In the genomic region with DNA sequence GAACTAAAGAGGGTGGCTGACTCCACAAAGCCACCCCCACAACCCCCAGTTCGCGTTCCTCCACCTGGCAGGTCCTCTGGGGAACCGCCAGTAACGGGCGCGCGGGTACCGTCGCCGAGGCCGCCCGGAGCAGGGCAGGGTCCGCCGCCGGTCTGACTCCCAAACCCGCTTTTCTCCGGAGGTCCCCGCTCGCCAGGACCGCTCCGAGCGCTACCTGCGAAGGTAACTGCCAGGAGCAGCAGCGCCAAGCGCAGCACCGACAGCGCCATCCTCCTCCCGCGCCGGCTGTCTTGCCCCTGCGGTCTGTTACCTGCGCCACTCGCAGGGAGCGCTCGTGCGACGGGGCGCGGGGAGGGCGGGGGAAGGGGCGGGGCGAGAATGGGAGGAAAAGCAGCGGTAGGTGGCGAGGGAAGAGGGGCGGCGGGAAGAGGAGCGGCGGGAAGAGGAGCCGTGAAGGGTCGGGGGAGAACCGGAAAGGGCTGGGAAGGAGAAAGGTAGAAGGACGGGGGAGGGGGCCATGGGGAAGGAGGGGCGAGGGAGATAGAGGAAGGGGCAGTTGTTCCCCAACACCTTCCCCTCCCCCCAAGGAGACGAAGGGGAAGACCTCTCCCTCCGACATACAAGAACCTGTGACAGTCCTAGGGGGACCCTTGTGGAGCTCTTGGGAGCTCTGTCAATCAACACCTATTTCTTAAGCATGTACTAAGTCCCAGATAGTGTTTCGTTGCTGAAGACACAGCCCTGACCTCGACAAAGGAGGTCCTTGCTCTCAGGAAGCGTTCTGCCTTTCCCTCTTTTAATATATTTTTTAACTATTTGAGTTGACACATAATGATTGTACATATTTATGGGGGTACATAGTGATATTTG, we compare ENCODE assay signal across 8 cellular contexts. TPM values are rescaled to one million over a fixed set of nuclear protein-coding genes. Genes with fewer than 3 reads are reported as not detected.
DNase-seq lines count a peak whose midpoint lies in the region; ATAC-seq and TF ChIP-seq lines count a peak whose summit lies in the region.

A gene with protein sequence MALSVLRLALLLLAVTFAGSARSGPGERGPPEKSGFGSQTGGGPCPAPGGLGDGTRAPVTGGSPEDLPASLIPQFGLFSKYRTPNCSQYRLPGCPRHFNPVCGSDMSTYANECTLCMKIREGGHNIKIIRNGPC (minus strand): TSS at position 308 of the 870 bp plus-strand sequence. CDS start 39 bp downstream, at position 269.

- POLR2A ChIA-PET in IMR-90 (lab: Charles Lee; ENCODE audit: unreplicated experiment) (no interaction called here), WTC11 (lab: Charles Lee) (interaction anchor here (0.6 kb wide), 1 partner anchor 20 kb away, joined by 3 read pairs; no protein-coding TSS in a partner anchor)

- peaks cover 67% of the 10 kb centered on the region for H3K27me3 Mint-ChIP-seq in WTC11 (ENCODE audit: low read depth)
- peaks cover 14% of the 10 kb centered on the region for H3K27me3 Mint-ChIP-seq in memory B cell

- dilution Hi-C loops in IMR-90 (cut with HindIII; ENCODE audit: low sequenced_read_pairs, unreplicated experiment) = no loop called here

- no peak within 1 kb of the TSS for H2BK15ac ChIP-seq in IMR-90 (ENCODE audit: low read depth, low read length)

- no peaks in the 10 kb centered on the region; the same call in 1 of the 2 replicates for H3K4me1 ChIP-seq in IMR-90 (ENCODE audit: control insufficient read depth, insufficient read depth, low read length)

- H2AK5ac ChIP-seq in IMR-90 (ENCODE audit: low read depth, low read length) = no peak within 1 kb of the TSS

- H3K4ac ChIP-seq in IMR-90 (ENCODE audit: low read depth, low read length) = no peak within 1 kb of the TSS

- H3K56ac ChIP-seq in IMR-90 (ENCODE audit: extremely low read depth, insufficient read depth, low read length) = no peak within 1 kb of the TSS

- in situ Hi-C loops in IMR-90 (cut with MboI; ENCODE audit: low sequenced_read_pairs) = no loop called here

- peaks cover 2% of the 10 kb centered on the region; the same call in 1 of the 2 replicates for H3K9me3 ChIP-seq in IMR-90 (ENCODE audit: control insufficient read depth, insufficient read depth, low read length)

- DNase-seq in NK-92 (lab: John Stamatoyannopoulos, UW; ENCODE audit: unreplicated experiment) = peak; percentile 6
- no peak for DNase-seq in NK-92 treated with Interleukin-12 subunit alpha and Interleukin-12 subunit beta, amount 100 ng/mL, for 24 hours (lab: John Stamatoyannopoulos, UW)
- DNase-seq in IMR-90 = no peak
- DNase-seq in WTC11 (ENCODE audit: low spot score) = peak; percentile 90
- DNase-seq in cardiac fibroblast (ENCODE audit: low read depth in 2 of 2) = no peak
- peak; percentile 21 to 49 for DNase-seq in memory B cell (ENCODE audit: low spot score in 2 of 2)
- peak; percentile 21 to 28 for DNase-seq in stimulated activated CD8-positive, alpha-beta memory T cell treated with anti-CD3 and anti-CD28 coated beads, Interleukin-4, amount 100 ng/mL, for 4 hours (ENCODE audit: low read depth in 2 of 2, low spot score in 1 of 2)

- no peak for TF ChIP-seq POLR2A in IMR-90 (IDR thresholded peaks at IDR 0.05; ENCODE audit: low read depth, low read length)

- no peak for TF ChIP-seq RAD21 in IMR-90 (IDR thresholded peaks at IDR 0.05; ENCODE audit: low read length)

- H3K27ac ChIP-seq in IMR-90 (ENCODE audit: insufficient read depth, low read length) = no peak within 1 kb of the TSS

- H2BK5ac ChIP-seq in IMR-90 (ENCODE audit: low read depth, low read length, poor library complexity, severe bottlenecking) = no peak within 1 kb of the TSS

- no peak within 1 kb of the TSS for H3K9ac ChIP-seq in IMR-90 (ENCODE audit: low read depth, low read length)

- H2BK120ac ChIP-seq in IMR-90 (ENCODE audit: low read depth, low read length) = no peak within 1 kb of the TSS

- H4K91ac ChIP-seq in IMR-90 (ENCODE audit: insufficient read depth, low read depth, low read length) = no peak within 1 kb of the TSS

- H2BK20ac ChIP-seq in IMR-90 (ENCODE audit: low read depth, low read length) = no peak within 1 kb of the TSS

- no peak within 1 kb of the TSS for H2AK9ac ChIP-seq in IMR-90 (replicated peaks; ENCODE audit: low read depth, low read length, poor library complexity)

- intact Hi-C loops in IMR-90 (cut with micrococcal nuclease) = no loop called here

- CTCF ChIA-PET in IMR-90 (lab: Yijun Ruan, JAX) = interaction anchor here (1.3 kb wide), 1 partner anchor 15 kb away, joined by 3 read pairs; no protein-coding TSS in a partner anchor
- CTCF ChIA-PET in WTC11 (lab: Charles Lee) = interaction anchor here (0.5 to 4.3 kb wide), 5 partner anchors 8 to 139 kb away, joined by 3 to 20 read pairs (median 4); no protein-coding TSS in a partner anchor

- H3K4me1 Mint-ChIP-seq in WTC11 (peaks cover 6% of the 10 kb centered on the region; the same call in 1 of the 2 replicates), memory B cell (peaks cover 15% of the 10 kb centered on the region)

- no peaks in the 10 kb centered on the region for H3K79me1 ChIP-seq in IMR-90 (ENCODE audit: low read depth in 1 of 2, low read length in 2 of 2)

- TF ChIP-seq CTCF in IMR-90 (conservative IDR thresholded peaks at IDR 0.05; ENCODE audit: low read depth, low read length) = no peak
- no peak for TF ChIP-seq CTCF in WTC11 (IDR thresholded peaks at IDR 0.05)
- no peak for TF ChIP-seq CTCF in cardiac fibroblast (IDR thresholded peaks at IDR 0.05; ENCODE audit: low read depth, low read length)

- no peaks in the 10 kb centered on the region for H3K36me3 Mint-ChIP-seq in WTC11
- H3K36me3 Mint-ChIP-seq in memory B cell = no peaks in the 10 kb centered on the region

- H3K4me2 ChIP-seq in IMR-90 (ENCODE audit: low read depth, low read length) = peak within 1 kb of the TSS; percentile 80

- no peaks in the 10 kb centered on the region for H4K20me1 ChIP-seq in IMR-90 (ENCODE audit: insufficient read depth, low read length)

- H3K36me3 ChIP-seq in IMR-90 (ENCODE audit: control insufficient read depth, insufficient read depth, low read length) = no peaks in the 10 kb centered on the region

- H3K18ac ChIP-seq in IMR-90 (ENCODE audit: low read depth, low read length) = no peak within 1 kb of the TSS

- ATAC-seq in IMR-90 (ENCODE audit: low read depth) (no peak), WTC11 (peak; percentile 96), memory B cell (ENCODE audit: low read depth) (peak; percentile 89), HG03025 (IDR thresholded peaks at IDR 0.05; ENCODE audit: low FRiP score, unreplicated experiment) (no peak)

- H3K14ac ChIP-seq in IMR-90 (replicated peaks; ENCODE audit: low read depth, low read length) = no peak within 1 kb of the TSS

- no peak within 1 kb of the TSS for H4K5ac ChIP-seq in IMR-90 (ENCODE audit: low read depth, low read length)

- H3K4me3 ChIP-seq in IMR-90 (ENCODE audit: insufficient read depth, low read depth, low read length) (peak within 1 kb of the TSS; percentile 32), cardiac fibroblast (replicated peaks in 1 of 2; ENCODE audit: low read depth in 2 of 2, low read length in 2 of 2) (peak within 1 kb of the TSS; percentile 33 to 37)

- no peak within 1 kb of the TSS for H3K23ac ChIP-seq in IMR-90 (ENCODE audit: low read depth, low read length)

- H3K9me3 Mint-ChIP-seq in WTC11 (no peaks in the 10 kb centered on the region), memory B cell (no peaks in the 10 kb centered on the region)

- peak within 1 kb of the TSS; percentile 67 for H2AFZ ChIP-seq in IMR-90 (replicated peaks; ENCODE audit: low read length, poor library complexity)

- no TSS peak for BruUV-seq in IMR-90 (replicated peaks; lab: Mats Ljungman, UMichigan)

- H3K4me3 Mint-ChIP-seq in WTC11 (peak within 1 kb of the TSS; percentile 76), memory B cell (peak within 1 kb of the TSS; percentile 81)

- H3K27me3 ChIP-seq in IMR-90 (ENCODE audit: control insufficient read depth, insufficient read depth, low read length) = peaks cover 36% of the 10 kb centered on the region

- H4K8ac ChIP-seq in IMR-90 (ENCODE audit: low read depth in 2 of 2, low read length in 2 of 2) = no peak within 1 kb of the TSS

- no peaks in the 10 kb centered on the region for H3K9me1 ChIP-seq in IMR-90 (ENCODE audit: insufficient read depth, low read length)

- H3K27ac Mint-ChIP-seq in WTC11 (no peak within 1 kb of the TSS), memory B cell (no peak within 1 kb of the TSS)

- 2% methylated on average over 18 of the region's 58 CpGs; no CpG with 5 or more reads in 1 of the 2 experiments for WGBS in IMR-90 (ENCODE audit: extremely low coverage in 2 of 2, insufficient read length in 1 of 2), 2 experiments

TF ChIP-seq in IMR-90, 13 proteins besides CTCF, POLR2A, EP300 and RAD21:
- TF ChIP-seq MXI1 (IDR thresholded peaks at IDR 0.05; ENCODE audit: borderline replicate concordance, low read depth, low read length) = no peak
- TF ChIP-seq, protein P1, sequence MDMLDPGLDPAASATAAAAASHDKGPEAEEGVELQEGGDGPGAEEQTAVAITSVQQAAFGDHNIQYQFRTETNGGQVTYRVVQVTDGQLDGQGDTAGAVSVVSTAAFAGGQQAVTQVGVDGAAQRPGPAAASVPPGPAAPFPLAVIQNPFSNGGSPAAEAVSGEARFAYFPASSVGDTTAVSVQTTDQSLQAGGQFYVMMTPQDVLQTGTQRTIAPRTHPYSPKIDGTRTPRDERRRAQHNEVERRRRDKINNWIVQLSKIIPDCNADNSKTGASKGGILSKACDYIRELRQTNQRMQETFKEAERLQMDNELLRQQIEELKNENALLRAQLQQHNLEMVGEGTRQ (IDR thresholded peaks at IDR 0.05; ENCODE audit: low read depth, low read length) = no peak

TF ChIP-seq in WTC11, 78 proteins besides CTCF, POLR2A, EP300 and RAD21 (continues in another document):
- TF ChIP-seq MXD4 (CRISPR knock-in tag; IDR thresholded peaks at IDR 0.05; ENCODE audit: borderline replicate concordance) (no peak), SP1 (CRISPR knock-in tag; conservative IDR thresholded peaks at IDR 0.05) (0 out of 2 replicates have a peak, but pooled peaks have one; percentile 53), SMAD4 (CRISPR knock-in tag; IDR thresholded peaks at IDR 0.05) (no peak), MLX (CRISPR knock-in tag; IDR thresholded peaks at IDR 0.05) (0 out of 2 replicates have a peak, but pooled peaks have one; percentile 46)

RNA-seq across cellular contexts. Expression of the gene that starts here (rescaled TPM):
- not detected in 2 replicates for total RNA-seq in IMR-90 (2012; rRNA removed)
- not detected in 2 replicates for polyA plus RNA-seq in IMR-90 (2012; rRNA removed)
- polyA plus RNA-seq in IMR-90 (2012; cell fraction: cytosol; rRNA removed) = not detected in 2 replicates
- polyA plus RNA-seq in IMR-90 (2012; cell fraction: nucleus; rRNA removed; ENCODE audit: low replicate concordance) = not detected in 2 replicates
- total RNA-seq in WTC11 (2021) = 0.92 to 1.6 TPM (median 1.3 TPM) in 3 replicates

Comparison
In these comparisons a context has a peak if more than half of its experiments do, and no peak if none do; other contexts are left out.
1. DNase-seq: peak in NK-92 (single experiment), WTC11 (single experiment), memory B cell (2 of 2) and stimulated activated CD8-positive, alpha-beta memory T cell treated with anti-CD3 and anti-CD28 coated beads, Interleukin-4, amount 100 ng/mL, for 4 hours (2 of 2); none in NK-92 treated with Interleukin-12 subunit alpha and Interleukin-12 subunit beta, amount 100 ng/mL, for 24 hours (single experiment), IMR-90 (single experiment) and cardiac fibroblast (0 of 2).
2. ATAC-seq: peak in WTC11 (single experiment) and memory B cell (single experiment); none in IMR-90 (single experiment) and HG03025 (single experiment).